3 cellular contexts compared by ENCODE assay signal in the genomic region with DNA sequence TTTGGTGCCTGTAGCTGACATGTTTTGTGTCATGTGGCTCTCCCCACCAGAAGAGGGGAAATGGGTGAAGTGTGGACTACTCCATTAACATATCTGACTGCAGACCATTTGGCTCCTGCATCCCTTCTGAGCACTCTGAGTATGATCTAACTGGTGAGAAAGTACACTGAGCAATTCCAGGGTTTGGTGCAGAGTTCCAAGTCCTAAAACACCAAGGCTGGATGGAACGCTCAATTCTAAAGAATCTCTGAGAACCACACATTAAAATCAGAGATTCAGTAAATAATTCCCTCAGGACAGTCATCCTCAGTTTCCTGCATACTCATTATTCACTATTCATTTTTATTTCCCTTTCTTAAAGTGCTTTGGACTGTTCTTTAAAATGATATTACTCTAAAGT.
TF ChIP-seq lines count a peak whose summit lies in the region.

No MANE protein-coding gene starts in this region.

TF ChIP-seq in HepG2, 621 proteins besides CTCF, POLR2A, EP300 and RAD21:
- TF ChIP-seq NFYB (CRISPR knock-in tag; IDR thresholded peaks at IDR 0.05), result no peak
- no peak for TF ChIP-seq ZNF367 (CRISPR knock-in tag; IDR thresholded peaks at IDR 0.05; ENCODE audit: borderline replicate concordance)
- no peak for TF ChIP-seq ZSCAN30 (CRISPR knock-in tag; IDR thresholded peaks at IDR 0.05)
- TF ChIP-seq ZKSCAN1 (IDR thresholded peaks at IDR 0.05; ENCODE audit: low read length), result no peak
- no peak for TF ChIP-seq REXO4 (CRISPR knock-in tag; IDR thresholded peaks at IDR 0.05; ENCODE audit: borderline replicate concordance)
- no peak for TF ChIP-seq HNF4G (IDR thresholded peaks at IDR 0.05; ENCODE audit: borderline replicate concordance, low read depth, low read length)
- no peak for TF ChIP-seq HNF4G (CRISPR knock-in tag; IDR thresholded peaks at IDR 0.05; ENCODE audit: borderline replicate concordance, low read depth)
- TF ChIP-seq, protein P1, sequence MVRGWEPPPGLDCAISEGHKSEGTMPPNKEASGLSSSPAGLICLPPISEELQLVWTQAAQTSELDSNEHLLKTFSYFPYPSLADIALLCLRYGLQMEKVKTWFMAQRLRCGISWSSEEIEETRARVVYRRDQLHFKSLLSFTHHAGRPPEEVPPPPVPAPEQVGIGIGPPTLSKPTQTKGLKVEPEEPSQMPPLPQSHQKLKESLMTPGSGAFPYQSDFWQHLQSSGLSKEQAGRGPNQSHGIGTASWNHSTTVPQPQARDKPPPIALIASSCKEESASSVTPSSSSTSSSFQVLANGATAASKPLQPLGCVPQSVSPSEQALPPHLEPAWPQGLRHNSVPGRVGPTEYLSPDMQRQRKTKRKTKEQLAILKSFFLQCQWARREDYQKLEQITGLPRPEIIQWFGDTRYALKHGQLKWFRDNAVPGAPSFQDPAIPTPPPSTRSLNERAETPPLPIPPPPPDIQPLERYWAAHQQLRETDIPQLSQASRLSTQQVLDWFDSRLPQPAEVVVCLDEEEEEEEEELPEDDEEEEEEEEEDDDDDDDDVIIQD (CRISPR knock-in tag; IDR thresholded peaks at IDR 0.05; ENCODE audit: low read depth), result no peak
- TF ChIP-seq ETV5 (CRISPR knock-in tag; IDR thresholded peaks at IDR 0.05; ENCODE audit: borderline replicate concordance), result no peak
- no peak for TF ChIP-seq SMARCC2 (IDR thresholded peaks at IDR 0.05)
- TF ChIP-seq ISL2 (CRISPR knock-in tag; IDR thresholded peaks at IDR 0.05), result no peak

TF ChIP-seq in IMR-90, 13 proteins besides CTCF, POLR2A, EP300 and RAD21:
- TF ChIP-seq CEBPB (IDR thresholded peaks at IDR 0.05; ENCODE audit: low read depth, low read length) (no peak), MXI1 (IDR thresholded peaks at IDR 0.05; ENCODE audit: borderline replicate concordance, low read depth, low read length) (no peak), RCOR1 (IDR thresholded peaks at IDR 0.05; ENCODE audit: insufficient replicate concordance, low read length) (no peak), SMC3 (IDR thresholded peaks at IDR 0.05; ENCODE audit: low read depth, low read length) (no peak), NFE2L2 (IDR thresholded peaks at IDR 0.05; ENCODE audit: low read depth, low read length) (no peak)
- TF ChIP-seq, protein P2, sequence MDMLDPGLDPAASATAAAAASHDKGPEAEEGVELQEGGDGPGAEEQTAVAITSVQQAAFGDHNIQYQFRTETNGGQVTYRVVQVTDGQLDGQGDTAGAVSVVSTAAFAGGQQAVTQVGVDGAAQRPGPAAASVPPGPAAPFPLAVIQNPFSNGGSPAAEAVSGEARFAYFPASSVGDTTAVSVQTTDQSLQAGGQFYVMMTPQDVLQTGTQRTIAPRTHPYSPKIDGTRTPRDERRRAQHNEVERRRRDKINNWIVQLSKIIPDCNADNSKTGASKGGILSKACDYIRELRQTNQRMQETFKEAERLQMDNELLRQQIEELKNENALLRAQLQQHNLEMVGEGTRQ (IDR thresholded peaks at IDR 0.05; ENCODE audit: low read depth, low read length), result no peak

TF ChIP-seq in SK-N-SH, 30 proteins besides CTCF, POLR2A, EP300 and RAD21:
- TF ChIP-seq RCOR1 (IDR thresholded peaks at IDR 0.05; ENCODE audit: low read length) (no peak), GABPA (IDR thresholded peaks at IDR 0.05; ENCODE audit: low read depth) (no peak), TAF1 (IDR thresholded peaks at IDR 0.05; ENCODE audit: borderline replicate concordance, low read depth, low read length) (no peak), FOXM1 (IDR thresholded peaks at IDR 0.05; ENCODE audit: low read depth) (no peak), FOXJ3 (CRISPR knock-in tag; IDR thresholded peaks at IDR 0.05) (no peak), NRF1 (IDR thresholded peaks at IDR 0.05; ENCODE audit: low read depth, low read length) (no peak), FOSL2 (IDR thresholded peaks at IDR 0.05; ENCODE audit: borderline replicate concordance, low read depth) (no peak), CHD2 (IDR thresholded peaks at IDR 0.05; ENCODE audit: low read length, partially characterized antibody) (no peak), SMC3 (IDR thresholded peaks at IDR 0.05; ENCODE audit: low read depth, low read length) (no peak), MEF2A (IDR thresholded peaks at IDR 0.05; ENCODE audit: borderline replicate concordance, low read depth) (no peak), RXRA (IDR thresholded peaks at IDR 0.05; ENCODE audit: borderline replicate concordance, low read depth) (no peak)
- TF ChIP-seq, protein P3, sequence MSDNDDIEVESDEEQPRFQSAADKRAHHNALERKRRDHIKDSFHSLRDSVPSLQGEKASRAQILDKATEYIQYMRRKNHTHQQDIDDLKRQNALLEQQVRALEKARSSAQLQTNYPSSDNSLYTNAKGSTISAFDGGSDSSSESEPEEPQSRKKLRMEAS (IDR thresholded peaks at IDR 0.05; ENCODE audit: low read depth), result no peak
- TF ChIP-seq, protein P4, sequence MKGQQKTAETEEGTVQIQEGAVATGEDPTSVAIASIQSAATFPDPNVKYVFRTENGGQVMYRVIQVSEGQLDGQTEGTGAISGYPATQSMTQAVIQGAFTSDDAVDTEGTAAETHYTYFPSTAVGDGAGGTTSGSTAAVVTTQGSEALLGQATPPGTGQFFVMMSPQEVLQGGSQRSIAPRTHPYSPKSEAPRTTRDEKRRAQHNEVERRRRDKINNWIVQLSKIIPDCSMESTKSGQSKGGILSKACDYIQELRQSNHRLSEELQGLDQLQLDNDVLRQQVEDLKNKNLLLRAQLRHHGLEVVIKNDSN (IDR thresholded peaks at IDR 0.05; ENCODE audit: borderline replicate concordance, low read depth), result no peak
- TF ChIP-seq, protein P2 (IDR thresholded peaks at IDR 0.05; ENCODE audit: borderline replicate concordance, low read depth, low read length), result no peak
TF ChIP-seq in SK-N-SH: peak in this region for 0.
